ENCODE assay signal across 20 cellular contexts in the genomic region with DNA sequence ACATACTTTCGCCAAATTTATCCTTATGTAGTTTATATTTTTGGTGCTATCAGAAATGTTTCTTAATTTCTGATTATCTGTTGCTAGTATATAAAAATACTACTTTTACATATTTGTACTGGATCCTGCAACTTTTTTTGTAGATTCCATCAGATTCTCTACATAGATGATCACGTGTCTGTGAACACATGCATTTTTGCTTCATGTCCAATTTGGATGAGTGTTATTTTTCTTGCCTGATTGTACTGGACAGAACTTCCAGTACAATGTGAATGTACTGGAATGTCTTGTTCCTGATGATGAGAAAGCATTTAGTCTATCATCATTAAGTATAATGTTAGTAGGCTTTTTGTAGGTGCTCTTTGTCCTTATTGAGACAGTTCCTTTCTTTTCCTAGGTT. TPM values are rescaled to one million over a fixed set of nuclear protein-coding genes. Genes with fewer than 3 reads are reported as not detected.
DNase-seq lines count a peak whose midpoint lies in the region; ATAC-seq and TF ChIP-seq lines count a peak whose summit lies in the region.
"Had no signal": no experiment of that assay in that cellular context is flagged by ENCODE, and none has a peak within 500 bp of the region (broad histone marks: within the 10 kb centered on the region; RNA-seq: fewer than 3 reads in every experiment).

No MANE protein-coding gene starts in this region.

- ATAC-seq in activated CD4-positive, alpha-beta T cell treated with anti-CD3 and anti-CD28 coated beads for 36 hours: no peak
- ATAC-seq in GM21528 (IDR thresholded peaks at IDR 0.05; ENCODE audit: low FRiP score, unreplicated experiment) (no peak), GM21390 (IDR thresholded peaks at IDR 0.05; ENCODE audit: unreplicated experiment) (no peak)
- ATAC-seq: A549, HCT116 had no signal

- no peaks in the 10 kb centered on the region for H3K36me3 ChIP-seq in CD4-positive, alpha-beta memory T cell (ENCODE audit: insufficient read depth, low read length)

- no peaks in the 10 kb centered on the region for H3K9me3 Mint-ChIP-seq in HFFc6
- H3K9me3 Mint-ChIP-seq in activated CD4-positive, alpha-beta T cell treated with anti-CD3 and anti-CD28 coated beads for 36 hours (ENCODE audit: low read depth): no peaks in the 10 kb centered on the region
- H3K9me3 Mint-ChIP-seq in CD4-positive, alpha-beta memory T cell: no peaks in the 10 kb centered on the region
- H3K9me3 Mint-ChIP-seq: CD4-positive, alpha-beta T cell had no signal

- peaks cover 6% of the 10 kb centered on the region for H3K4me1 Mint-ChIP-seq in HFFc6 (ENCODE audit: low read depth)
- H3K4me1 Mint-ChIP-seq in activated CD4-positive, alpha-beta T cell treated with anti-CD3 and anti-CD28 coated beads for 36 hours: peaks cover 2% of the 10 kb centered on the region
- no peaks in the 10 kb centered on the region for H3K4me1 Mint-ChIP-seq in CD4-positive, alpha-beta memory T cell

- no peaks in the 10 kb centered on the region for H3K9me3 ChIP-seq in CD4-positive, alpha-beta memory T cell (ENCODE audit: control insufficient read depth in 1 of 2, low read length in 2 of 2)
- H3K9me3 ChIP-seq: A549 had no signal

- no peaks in the 10 kb centered on the region for H3K27me3 ChIP-seq in CD4-positive, alpha-beta memory T cell (ENCODE audit: insufficient read depth, low read length)

- H3K4me1 ChIP-seq in CD4-positive, alpha-beta memory T cell (ENCODE audit: insufficient read depth, low read length): no peaks in the 10 kb centered on the region
- H3K4me1 ChIP-seq: A549 had no signal

- H3K36me3 Mint-ChIP-seq in HFFc6 (ENCODE audit: low read depth): no peaks in the 10 kb centered on the region
- no peaks in the 10 kb centered on the region for H3K36me3 Mint-ChIP-seq in activated CD4-positive, alpha-beta T cell treated with anti-CD3 and anti-CD28 coated beads for 36 hours (ENCODE audit: low read depth)
- no peaks in the 10 kb centered on the region for H3K36me3 Mint-ChIP-seq in CD4-positive, alpha-beta memory T cell

- no peak overlapping the region for H3K4me3 Mint-ChIP-seq in HFFc6
- no peak overlapping the region for H3K4me3 Mint-ChIP-seq in activated CD4-positive, alpha-beta T cell treated with anti-CD3 and anti-CD28 coated beads for 36 hours
- no peak overlapping the region for H3K4me3 Mint-ChIP-seq in CD4-positive, alpha-beta memory T cell
- H3K4me3 Mint-ChIP-seq: CD4-positive, alpha-beta T cell had no signal

- no peak overlapping the region for H3K27ac Mint-ChIP-seq in HFFc6
- H3K27ac Mint-ChIP-seq in activated CD4-positive, alpha-beta T cell treated with anti-CD3 and anti-CD28 coated beads for 36 hours: no peak overlapping the region
- H3K27ac Mint-ChIP-seq in CD4-positive, alpha-beta memory T cell: no peak overlapping the region
- H3K27ac Mint-ChIP-seq: CD4-positive, alpha-beta T cell had no signal

- no peak overlapping the region for H3K4me3 ChIP-seq in choroid plexus epithelial cell (ENCODE audit: low read depth, low read length)
- H3K4me3 ChIP-seq in fibroblast of the aortic adventitia (ENCODE audit: low read depth, low read length): no peak overlapping the region
- H3K4me3 ChIP-seq in CD4-positive, alpha-beta memory T cell (ENCODE audit: low read length in 2 of 2): no peak overlapping the region
- H3K4me3 ChIP-seq: A549 had no signal

- DNase-seq in EH (ENCODE audit: low read depth): peak; percentile 7
- DNase-seq in HFFc6: peak; percentile 25
- DNase-seq in choroid plexus epithelial cell (ENCODE audit: low read depth): peak; percentile 39
- peak; percentile 62 for DNase-seq in fibroblast of the aortic adventitia (ENCODE audit: low read depth)
- no peak for DNase-seq in activated CD4-positive, alpha-beta T cell treated with anti-CD3 and anti-CD28 coated beads for 36 hours
- DNase-seq in CD4-positive, alpha-beta memory T cell: no peak
- DNase-seq: AML-193; CD4-positive, alpha-beta T cell; DMS153; DMS79; GOT3; H7; IMR-90 had no signal

- POLR2A ChIA-PET in activated CD4-positive, alpha-beta T cell treated with anti-CD3 and anti-CD28 coated beads for 36 hours (lab: Charles Lee): no interaction called here
- POLR2A ChIA-PET in CD4-positive, alpha-beta memory T cell (lab: Charles Lee; ENCODE audit: partially characterized antibody): no interaction called here

- intact Hi-C loops in activated CD4-positive, alpha-beta T cell treated with anti-CD3 and anti-CD28 coated beads for 36 hours (cut with DNase I, micrococcal nuclease): loop anchor here in 1 of 2 experiments (2.0 kb wide), 1 partner anchor 61 kb away; no protein-coding TSS in a partner anchor
- intact Hi-C loops in CD4-positive, alpha-beta memory T cell (cut with micrococcal nuclease): no loop called here

- TF ChIP-seq CTCF in HFFc6 (IDR thresholded peaks at IDR 0.05) (no peak), choroid plexus epithelial cell (conservative IDR thresholded peaks at IDR 0.05; ENCODE audit: low read depth, low read length) (no peak), fibroblast of the aortic adventitia (IDR thresholded peaks at IDR 0.05; ENCODE audit: insufficient read depth, low read length) (no peak)

- H3K27me3 Mint-ChIP-seq in HFFc6 (ENCODE audit: insufficient read depth): peaks cover 12% of the 10 kb centered on the region
- H3K27me3 Mint-ChIP-seq in activated CD4-positive, alpha-beta T cell treated with anti-CD3 and anti-CD28 coated beads for 36 hours: peaks cover 2% of the 10 kb centered on the region
- H3K27me3 Mint-ChIP-seq in CD4-positive, alpha-beta memory T cell: peaks cover 2 to 15% of the 10 kb centered on the region in 2 donors

- H3K27ac ChIP-seq in CD4-positive, alpha-beta memory T cell (ENCODE audit: low read depth, low read length): no peak overlapping the region
- H3K27ac ChIP-seq: 22Rv1, A549, C4-2B had no signal

- CTCF ChIA-PET in activated CD4-positive, alpha-beta T cell treated with anti-CD3 and anti-CD28 coated beads for 36 hours (lab: Charles Lee): interaction anchor here (1.5 kb wide), 1 partner anchor 54 kb away, joined by 3 read pairs; no protein-coding TSS in a partner anchor
- CTCF ChIA-PET in CD4-positive, alpha-beta memory T cell (lab: Charles Lee; ENCODE audit: partially characterized antibody): no interaction called here

RNA-seq across cellular contexts. Expression of a gene that starts 25.0 kb away (rescaled TPM):
- 100 to 1,000 TPM; 279 to 334 (median 307) TPM for total RNA-seq in HFFc6 (2021; fragmentation: NEBNext Ultra II Directional; extraction: Animal tissue kit (Norgen Biotek cat#: 25700))
- 94.4 and 205 TPM in 2 replicates for total RNA-seq in fibroblast of the aortic adventitia (ENCODE audit: low replicate concordance)
- total RNA-seq in activated CD4-positive, alpha-beta T cell treated with anti-CD3 and anti-CD28 coated beads for 36 hours: 100 to 1,000 TPM; 129 to 165 TPM
- total RNA-seq in CD4-positive, alpha-beta memory T cell: 100 to 1,000 TPM; 150 to 158 TPM
- 100 to 1,000 TPM; 177 to 232 TPM for polyA plus RNA-seq in CD4-positive, alpha-beta memory T cell

RNA-seq across cellular contexts. Expression of a gene that starts 51.5 kb away (rescaled TPM):
- under 1 TPM in 1 of 6 experiments, not detected in 5; 0.22 TPM for total RNA-seq in HFFc6 (2021; fragmentation: NEBNext Ultra II Directional; extraction: Animal tissue kit (Norgen Biotek cat#: 25700))
- 0.33 and 0.36 TPM in 2 replicates for total RNA-seq in fibroblast of the aortic adventitia (ENCODE audit: low replicate concordance)
- total RNA-seq in activated CD4-positive, alpha-beta T cell treated with anti-CD3 and anti-CD28 coated beads for 36 hours: under 1 TPM; 0.07 to 0.09 TPM
- total RNA-seq in CD4-positive, alpha-beta memory T cell: under 1 TPM; 0.17 to 0.33 TPM
- under 1 TPM in 1 of 2 donors, not detected in 1; 0.05 TPM for polyA plus RNA-seq in CD4-positive, alpha-beta memory T cell
- total RNA-seq: IMR-90 had no signal
- polyA plus RNA-seq: BJ, IMR-90 had no signal

RNA-seq across cellular contexts. Expression of a gene that starts 51.6 kb away (rescaled TPM):
- total RNA-seq in HFFc6 (2021; fragmentation: NEBNext Ultra II Directional; extraction: Animal tissue kit (Norgen Biotek cat#: 25700)): 10 to 100 TPM; 16.6 to 19.5 (median 17.8) TPM
- total RNA-seq in fibroblast of the aortic adventitia (ENCODE audit: low replicate concordance): 13.7 and 16.8 TPM in 2 replicates
- total RNA-seq in activated CD4-positive, alpha-beta T cell treated with anti-CD3 and anti-CD28 coated beads for 36 hours: 10 to 100 TPM; 37.3 to 39.6 TPM
- total RNA-seq in CD4-positive, alpha-beta memory T cell: 10 to 100 TPM; 22.4 to 26.1 TPM
- polyA plus RNA-seq in CD4-positive, alpha-beta memory T cell: 10 to 100 TPM; 19.1 to 23.2 TPM

Comparison
In these comparisons a context has a peak if more than half of its experiments do, and no peak if none do; other contexts are left out.
1. DNase-seq: peak in EH (single experiment), HFFc6 (single experiment), choroid plexus epithelial cell (single experiment) and fibroblast of the aortic adventitia (single experiment); none in activated CD4-positive, alpha-beta T cell treated with anti-CD3 and anti-CD28 coated beads for 36 hours (single experiment) and CD4-positive, alpha-beta memory T cell (0 of 5).